Comparison of ENCODE assay signal across 31 cellular contexts in the genomic region with DNA sequence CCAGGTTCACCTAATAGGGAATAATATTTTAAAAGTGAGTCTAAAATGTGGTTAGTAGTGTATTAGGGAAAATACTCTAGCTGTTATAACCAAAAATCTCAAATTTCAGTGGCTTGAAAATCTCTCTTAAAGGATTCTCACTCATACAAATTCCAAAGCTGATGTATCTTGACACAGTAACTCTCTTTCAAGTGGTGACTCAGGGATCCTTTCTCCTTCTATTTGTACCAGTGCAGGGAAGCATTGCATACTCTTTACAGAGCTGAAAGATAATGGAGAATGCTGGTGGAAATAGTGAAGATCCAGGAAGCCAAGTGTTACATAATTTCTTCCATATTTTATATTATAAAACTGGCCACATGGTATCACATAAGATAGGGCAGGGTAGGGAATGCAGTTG.
DNase-seq lines count a peak whose midpoint lies in the region; ATAC-seq, FAIRE-seq and TF ChIP-seq lines count a peak whose summit lies in the region.
"Had no signal": no experiment of that assay in that cellular context is flagged by ENCODE, and none has a peak within 500 bp of the region (broad histone marks: within the 10 kb centered on the region; RNA-seq: fewer than 3 reads in every experiment).

No MANE protein-coding gene starts in this region.

- H2BK5ac ChIP-seq in mesendoderm (ENCODE audit: low read length) = no peak overlapping the region

- H3K4me3 ChIP-seq in epithelial cell of esophagus (ENCODE audit: low read length) (no peak overlapping the region), mesendoderm (ENCODE audit: low read length) (no peak overlapping the region)
- H3K4me3 ChIP-seq: BLaER1, cardiac muscle cell, lung, right lobe of liver, SK-N-MC, upper lobe of right lung had no signal

- H3K27ac ChIP-seq in mesendoderm (ENCODE audit: low read depth, low read length) = no peak overlapping the region
- H3K27ac ChIP-seq: BLaER1, cardiac muscle cell, right lobe of liver, SK-N-MC, upper lobe of right lung had no signal

- TF ChIP-seq CTCF in epithelial cell of esophagus (IDR thresholded peaks at IDR 0.05; ENCODE audit: insufficient read depth, low read depth, low read length, missing control alignments) = no peak

- no peak overlapping the region for H3K56ac ChIP-seq in mesendoderm (ENCODE audit: low read length)

- H3K4me2 ChIP-seq in mesendoderm (ENCODE audit: low read length) = no peak overlapping the region
- H3K4me2 ChIP-seq: BLaER1 had no signal

- H4K8ac ChIP-seq in mesendoderm (ENCODE audit: low read depth, low read length) = no peak overlapping the region

- H2BK120ac ChIP-seq in mesendoderm (ENCODE audit: low read depth, low read length) = no peak overlapping the region

- H3K4me1 ChIP-seq in mesendoderm (ENCODE audit: control insufficient read depth, low read depth, low read length) = no peaks in the 10 kb centered on the region
- H3K4me1 ChIP-seq: BLaER1, right lobe of liver, upper lobe of right lung had no signal

- DNase-seq in ELR (ENCODE audit: low read depth) (peak; percentile 2), RCC 7860 (ENCODE audit: low spot score) (peak; percentile 31), epithelial cell of esophagus (ENCODE audit: low read depth) (peak; percentile 8), mesendoderm (peak; percentile 17), NCI-H1930 (lab: John Stamatoyannopoulos, UW) (no peak), inferior parietal cortex (ENCODE audit: extremely low spot score) (no peak), NCI-H2029 treated with DMSO at 0.1 percent for 48 hours (lab: John Stamatoyannopoulos, UW) (no peak)
- DNase-seq: activated CD4-positive, alpha-beta memory T cell treated with anti-CD3 and anti-CD28 coated beads for 36 hours; activated CD8-positive, alpha-beta memory T cell treated with anti-CD3 and anti-CD28 coated beads, Interleukin-2, amount 50 U/mL, for 4 hours; activated naive CD4-positive, alpha-beta T cell treated with anti-CD3 and anti-CD28 coated beads, Interleukin-2, amount 10 ng/mL, durations not matched to agents 7 days and 5 days; amniotic stem cell; cortex of kidney; GF-D8; Kasumi-1; kidney; NCI-H1092; NCI-H2029; posterior cingulate gyrus; right lobe of liver; stimulated activated CD4-positive, alpha-beta T cell treated with anti-CD3 and anti-CD28 coated beads, Interleukin-4, amount 100 ng/mL, for 4 hours; stimulated activated naive B cell treated with anti-CD40 and anti-IgM and Interleukin-4, amounts not matched to agents 10 μg/mL and 1 μg/mL and 100 μg/mL, for 72 hours; upper lobe of right lung had no signal

- H2BK15ac ChIP-seq in mesendoderm (replicated peaks; ENCODE audit: low read depth) = no peak overlapping the region

- no peak overlapping the region for H4K5ac ChIP-seq in mesendoderm (ENCODE audit: low read length)

- H3K36me3 ChIP-seq in mesendoderm (ENCODE audit: control insufficient read depth, insufficient read depth, low read length) = no peaks in the 10 kb centered on the region
- H3K36me3 ChIP-seq: BLaER1, cardiac muscle cell, right lobe of liver, upper lobe of right lung had no signal

- no peak for ATAC-seq in GM21423 (IDR thresholded peaks at IDR 0.05; ENCODE audit: unreplicated experiment)
- ATAC-seq: activated CD4-positive, CD25-positive, alpha-beta regulatory T cell treated with anti-CD3 and anti-CD28 coated beads, Interleukin-2, amount 50 U/mL, for 24 hours; HepG2; right lobe of liver; stimulated activated naive B cell treated with anti-CD40 and anti-IgM and Interleukin-4, amounts not matched to agents 10 μg/mL and 1 μg/mL and 100 μg/mL, for 72 hours; upper lobe of right lung had no signal

- no peaks in the 10 kb centered on the region for H3K79me2 ChIP-seq in mesendoderm (ENCODE audit: control insufficient read depth, insufficient read depth, low read length)

- H3K9ac ChIP-seq in mesendoderm (ENCODE audit: low read length) = no peak overlapping the region
- H3K9ac ChIP-seq: BLaER1 had no signal

- no peak overlapping the region for H2AK5ac ChIP-seq in mesendoderm (ENCODE audit: low read length)

- no peak overlapping the region for H3K18ac ChIP-seq in mesendoderm (ENCODE audit: low read length)

- no peaks in the 10 kb centered on the region for H3K27me3 ChIP-seq in mesendoderm (ENCODE audit: insufficient read depth, low read length, poor library complexity)
- H3K27me3 ChIP-seq: BLaER1, cardiac muscle cell, right lobe of liver, upper lobe of right lung had no signal

- H3K23ac ChIP-seq in mesendoderm (ENCODE audit: low read length) = no peak overlapping the region

- FAIRE-seq in RCC 7860 (lab: Jason Lieb, UNC) = peak; percentile 82
- FAIRE-seq: GM19239, HepG2, kidney, TTC549 had no signal

- H3K79me1 ChIP-seq in mesendoderm (ENCODE audit: low read length) = no peaks in the 10 kb centered on the region

- H3K4ac ChIP-seq in mesendoderm (ENCODE audit: low read depth, low read length) = no peak overlapping the region

Comparison
In these comparisons a context has a peak if more than half of its experiments do, and no peak if none do; other contexts are left out.
1. DNase-seq: peak in ELR (single experiment), RCC 7860 (single experiment), epithelial cell of esophagus (single experiment) and mesendoderm (single experiment); none in NCI-H1930 (0 of 2), inferior parietal cortex (single experiment) and NCI-H2029 treated with DMSO at 0.1 percent for 48 hours (single experiment).